In the genomic region with DNA sequence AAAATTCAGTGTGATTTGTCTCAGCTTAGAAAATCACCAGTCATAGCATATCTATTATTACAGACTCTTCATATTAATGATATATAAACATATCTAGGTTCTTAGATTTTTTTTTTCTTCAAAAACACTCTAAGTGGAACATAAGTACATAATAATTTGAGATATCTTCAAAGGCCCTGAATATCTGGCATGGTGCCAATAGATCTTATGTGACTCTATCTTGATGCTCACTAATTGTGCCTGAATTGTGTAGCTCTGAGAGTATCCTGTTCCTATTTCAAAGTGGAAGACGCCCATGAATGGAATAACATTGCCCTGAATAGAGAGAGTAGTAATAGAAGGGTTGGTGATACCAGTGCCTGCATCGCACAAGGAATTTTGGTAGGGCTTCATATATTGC, we compare ENCODE assay signal across 22 cellular contexts.
A peak's percentile ranks its signal among the peaks of the same experiment; 100 is the strongest.
DNase-seq lines count a peak whose midpoint lies in the region; ATAC-seq, FAIRE-seq and TF ChIP-seq lines count a peak whose summit lies in the region.
"Had no signal": no experiment of that assay in that cellular context is flagged by ENCODE, and none has a peak within 500 bp of the region (broad histone marks: within the 10 kb centered on the region; RNA-seq: fewer than 3 reads in every experiment).

No MANE protein-coding gene starts in this region.

- H3K9me1 ChIP-seq in K562 (ENCODE audit: control insufficient read depth, insufficient read depth, low read length) = no peaks in the 10 kb centered on the region

- H3K9ac ChIP-seq in K562 (ENCODE audit: insufficient read depth in 1 of 2, low read depth in 2 of 2, low read length in 2 of 2) = no peak overlapping the region

- H3K4me2 ChIP-seq in K562 (ENCODE audit: insufficient read depth, low read length) = no peak overlapping the region
- H3K4me2 ChIP-seq: GM23338 had no signal

- no peaks in the 10 kb centered on the region for H3K27me3 ChIP-seq in K562 (ENCODE audit: control insufficient read depth in 2 of 2, insufficient read depth in 2 of 2, low read length in 2 of 2)

- TF ChIP-seq RAD21 in Ishikawa (IDR thresholded peaks at IDR 0.05; ENCODE audit: low read depth) (no peak), K562 (CRISPR knock-in tag; conservative IDR thresholded peaks at IDR 0.05 in 1 of 2, IDR thresholded peaks at IDR 0.05 in 1 of 2) (no peak)

- intact Hi-C loops in K562 (cut with micrococcal nuclease) = no loop called here

- no peak for ATAC-seq in K562
- ATAC-seq: GM23338 had no signal

- WGBS in K562 (ENCODE audit: insufficient coverage, low coverage, missing lambda C conversion rate) = 3% methylated on average over 2 of the region's 2 CpGs

- TF ChIP-seq POLR2A in K562 (conservative IDR thresholded peaks at IDR 0.05) = no peak

- H4K20me1 ChIP-seq in K562 (replicated peaks; ENCODE audit: control insufficient read depth, insufficient read depth, low read length) = no peaks in the 10 kb centered on the region

- H2AFZ ChIP-seq in K562 (ENCODE audit: low read depth, low read length) = no peak overlapping the region
- H2AFZ ChIP-seq: GM23338 had no signal

- CTCF ChIA-PET in K562 (lab: Yijun Ruan, JAX; ENCODE audit: low intra/inter-chr PET ratio) = no interaction called here

- no peak for TF ChIP-seq EP300 in Ishikawa (IDR thresholded peaks at IDR 0.05; ENCODE audit: borderline replicate concordance)
- no peak for TF ChIP-seq EP300 in K562 (IDR thresholded peaks at IDR 0.05; ENCODE audit: low read length)

- in situ Hi-C loops in K562 (cut with MboI) = no loop called here

- no peaks in the 10 kb centered on the region; the same call in 1 of the 2 replicates for H3K9me3 ChIP-seq in K562 (replicated peaks; ENCODE audit: control insufficient read depth, insufficient read depth, low read depth, low read length)
- H3K9me3 ChIP-seq: HAP-1 had no signal

- no peak overlapping the region for H3K4me3 ChIP-seq in K562
- H3K4me3 ChIP-seq: GM23338, HAP-1 had no signal

- no peaks in the 10 kb centered on the region for H3K36me3 ChIP-seq in K562 (ENCODE audit: control insufficient read depth, insufficient read depth, low read length)
- H3K36me3 ChIP-seq: HAP-1 had no signal

- no peaks in the 10 kb centered on the region for H3K79me2 ChIP-seq in K562 (ENCODE audit: control insufficient read depth, insufficient read depth, low read length)

- no peaks in the 10 kb centered on the region for H3K4me1 ChIP-seq in K562 (replicated peaks in 1 of 2; ENCODE audit: control insufficient read depth in 2 of 2, insufficient read depth in 2 of 2, low read length in 2 of 2)
- H3K4me1 ChIP-seq: HAP-1 had no signal

- BruUV-seq in K562 (replicated peaks; lab: Mats Ljungman, UMichigan) = no TSS peak

- TF ChIP-seq CTCF in K562 (IDR thresholded peaks at IDR 0.05 in 2 of 3, conservative IDR thresholded peaks at IDR 0.05 in 1 of 3; ENCODE audit: insufficient read depth in 2 of 3, low read depth in 1 of 3, low read length in 3 of 3) = no peak

- POLR2A ChIA-PET in K562 (lab: Yijun Ruan, JAX) = no interaction called here

- H3K27ac ChIP-seq in K562 (ENCODE audit: extremely low read depth, low read depth, low read length) = no peak overlapping the region
- H3K27ac ChIP-seq: 22Rv1, RWPE1 had no signal

- peak; percentile 2 for DNase-seq in DMS 273 (lab: John Stamatoyannopoulos, UW; ENCODE audit: unreplicated experiment)
- DNase-seq in DMS 273 treated with DMSO at 0.1 percent for 48 hours (lab: John Stamatoyannopoulos, UW) = no peak
- DNase-seq in NCI-H748 (lab: John Stamatoyannopoulos, UW; ENCODE audit: unreplicated experiment) = peak; percentile 53
- DNase-seq in NCI-H748 treated with DMSO at 0.1 percent for 48 hours (lab: John Stamatoyannopoulos, UW) = no peak
- DNase-seq in K562 (ENCODE audit: extremely low read depth in 1 of 4, low spot score in 3 of 4) = no peak
- no peak for DNase-seq in RCC 7860 (ENCODE audit: low spot score)
- DNase-seq: ACHN, Calu3, Karpas-422, NCI-H1092 treated with DMSO at 0.1 percent for 48 hours, NCI-H187, NCI-H2081 treated with DMSO at 0.1 percent for 48 hours, NCI-H446, NCI-H526 treated with DMSO at 0.1 percent for 48 hours, SHP77, T-helper 1 cell had no signal

- FAIRE-seq in K562 (lab: Jason Lieb, UNC) (no peak), RCC 7860 (lab: Jason Lieb, UNC) (no peak)
- FAIRE-seq: G401.6 had no signal

TF ChIP-seq in Ishikawa, 13 proteins besides CTCF, POLR2A, EP300 and RAD21:
- TF ChIP-seq NFIC (IDR thresholded peaks at IDR 0.05) = peak; percentile 65
- TF ChIP-seq YY1 (IDR thresholded peaks at IDR 0.05; ENCODE audit: low read depth) = no peak
- TF ChIP-seq, protein P1, sequence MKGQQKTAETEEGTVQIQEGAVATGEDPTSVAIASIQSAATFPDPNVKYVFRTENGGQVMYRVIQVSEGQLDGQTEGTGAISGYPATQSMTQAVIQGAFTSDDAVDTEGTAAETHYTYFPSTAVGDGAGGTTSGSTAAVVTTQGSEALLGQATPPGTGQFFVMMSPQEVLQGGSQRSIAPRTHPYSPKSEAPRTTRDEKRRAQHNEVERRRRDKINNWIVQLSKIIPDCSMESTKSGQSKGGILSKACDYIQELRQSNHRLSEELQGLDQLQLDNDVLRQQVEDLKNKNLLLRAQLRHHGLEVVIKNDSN (IDR thresholded peaks at IDR 0.05) = no peak
TF ChIP-seq in Ishikawa: peak in this region for 1.

TF ChIP-seq in K562, 482 proteins besides CTCF, POLR2A, EP300 and RAD21:
- TF ChIP-seq, protein P2, sequence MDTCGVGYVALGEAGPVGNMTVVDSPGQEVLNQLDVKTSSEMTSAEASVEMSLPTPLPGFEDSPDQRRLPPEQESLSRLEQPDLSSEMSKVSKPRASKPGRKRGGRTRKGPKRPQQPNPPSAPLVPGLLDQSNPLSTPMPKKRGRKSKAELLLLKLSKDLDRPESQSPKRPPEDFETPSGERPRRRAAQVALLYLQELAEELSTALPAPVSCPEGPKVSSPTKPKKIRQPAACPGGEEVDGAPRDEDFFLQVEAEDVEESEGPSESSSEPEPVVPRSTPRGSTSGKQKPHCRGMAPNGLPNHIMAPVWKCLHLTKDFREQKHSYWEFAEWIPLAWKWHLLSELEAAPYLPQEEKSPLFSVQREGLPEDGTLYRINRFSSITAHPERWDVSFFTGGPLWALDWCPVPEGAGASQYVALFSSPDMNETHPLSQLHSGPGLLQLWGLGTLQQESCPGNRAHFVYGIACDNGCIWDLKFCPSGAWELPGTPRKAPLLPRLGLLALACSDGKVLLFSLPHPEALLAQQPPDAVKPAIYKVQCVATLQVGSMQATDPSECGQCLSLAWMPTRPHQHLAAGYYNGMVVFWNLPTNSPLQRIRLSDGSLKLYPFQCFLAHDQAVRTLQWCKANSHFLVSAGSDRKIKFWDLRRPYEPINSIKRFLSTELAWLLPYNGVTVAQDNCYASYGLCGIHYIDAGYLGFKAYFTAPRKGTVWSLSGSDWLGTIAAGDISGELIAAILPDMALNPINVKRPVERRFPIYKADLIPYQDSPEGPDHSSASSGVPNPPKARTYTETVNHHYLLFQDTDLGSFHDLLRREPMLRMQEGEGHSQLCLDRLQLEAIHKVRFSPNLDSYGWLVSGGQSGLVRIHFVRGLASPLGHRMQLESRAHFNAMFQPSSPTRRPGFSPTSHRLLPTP (IDR thresholded peaks at IDR 0.05; ENCODE audit: borderline replicate concordance, extremely low read depth, insufficient read length) = no peak
- peak; percentile 95 for TF ChIP-seq NFIX (CRISPR knock-in tag; IDR thresholded peaks at IDR 0.05; ENCODE audit: low read depth)
- TF ChIP-seq NFIC (IDR thresholded peaks at IDR 0.05) = peak; percentile 94
- no peak for TF ChIP-seq ATF1 (CRISPR knock-in tag; IDR thresholded peaks at IDR 0.05)
- no peak for TF ChIP-seq ATF1 (tag; IDR thresholded peaks at IDR 0.05)

Comparison
In these comparisons a context has a peak if more than half of its experiments do, and no peak if none do; other contexts are left out.
1. DNase-seq: peak in DMS 273 (single experiment) and NCI-H748 (single experiment); none in DMS 273 treated with DMSO at 0.1 percent for 48 hours (single experiment), NCI-H748 treated with DMSO at 0.1 percent for 48 hours (single experiment), K562 (0 of 4) and RCC 7860 (single experiment).